Comparison of ENCODE assay signal across 20 cellular contexts in the genomic region with DNA sequence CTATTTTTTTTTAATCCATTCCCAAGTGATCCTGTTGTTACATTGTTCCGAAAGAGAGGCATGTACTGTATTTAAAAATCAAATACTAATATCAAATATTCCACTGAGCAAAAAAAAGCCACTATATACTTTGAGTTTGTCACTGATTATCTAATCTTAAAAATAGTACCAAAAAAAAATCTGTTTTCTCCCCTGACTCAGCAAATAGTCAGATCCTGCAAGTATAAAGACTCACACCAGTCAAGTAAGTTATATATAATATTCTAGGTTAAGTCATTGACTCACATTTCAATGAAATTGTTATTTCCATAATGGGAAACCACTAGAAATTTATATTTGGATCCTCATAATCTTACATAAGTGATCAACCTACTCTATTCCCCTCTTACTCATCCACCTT.
A peak's percentile ranks its signal among the peaks of the same experiment; 100 is the strongest.
DNase-seq lines count a peak whose midpoint lies in the region; ATAC-seq, FAIRE-seq and TF ChIP-seq lines count a peak whose summit lies in the region.
"Had no signal": no experiment of that assay in that cellular context is flagged by ENCODE, and none has a peak within 500 bp of the region (broad histone marks: within the 10 kb centered on the region; RNA-seq: fewer than 3 reads in every experiment).

No MANE protein-coding gene starts in this region.

- peak overlapping the region; percentile 48 for H3K27ac Mint-ChIP-seq in stimulated activated naive B cell treated with anti-CD40 and anti-IgM and Interleukin-4, amounts not matched to agents 10 μg/mL and 1 μg/mL and 100 μg/mL, for 72 hours
- H3K27ac Mint-ChIP-seq: CD4-positive, alpha-beta memory T cell; GM23338; H9 had no signal

- no peak overlapping the region for H3K9ac ChIP-seq in HepG2 (ENCODE audit: insufficient read depth, low read depth, low read length)

- no peak overlapping the region for H3K4me3 Mint-ChIP-seq in stimulated activated naive B cell treated with anti-CD40 and anti-IgM and Interleukin-4, amounts not matched to agents 10 μg/mL and 1 μg/mL and 100 μg/mL, for 72 hours
- H3K4me3 Mint-ChIP-seq: CD4-positive, alpha-beta memory T cell; GM23338; H9 had no signal

- H3K4me1 ChIP-seq in HepG2 (ENCODE audit: insufficient read depth, low read length) (no peaks in the 10 kb centered on the region), right lobe of liver (no peaks in the 10 kb centered on the region), osteoblast (ENCODE audit: insufficient read depth, low read length) (no peaks in the 10 kb centered on the region), A673 (ENCODE audit: insufficient read depth, low read length, poor library complexity, severe bottlenecking) (no peaks in the 10 kb centered on the region)

- H3K4me1 Mint-ChIP-seq in stimulated activated naive B cell treated with anti-CD40 and anti-IgM and Interleukin-4, amounts not matched to agents 10 μg/mL and 1 μg/mL and 100 μg/mL, for 72 hours, result peaks cover 21 to 42% of the 10 kb centered on the region in 2 donors
- H3K4me1 Mint-ChIP-seq: CD4-positive, alpha-beta memory T cell had no signal

- WGBS in HepG2 (ENCODE audit: low lambda C conversion rate), result 13% methylated on average over 1 of the region's 1 CpG
- WGBS in right lobe of liver (ENCODE audit: insufficient coverage, low coverage, low lambda C conversion rate, missing lambda C conversion rate), result 67% methylated on average over 1 of the region's 1 CpG

- TF ChIP-seq POLR2A in HepG2 (IDR thresholded peaks at IDR 0.05; ENCODE audit: insufficient read depth in 1 of 2, low read depth in 2 of 2, low read length in 2 of 2) (no peak), right lobe of liver (IDR thresholded peaks at IDR 0.05) (no peak)

- ATAC-seq in HepG2, result no peak
- ATAC-seq in right lobe of liver, result no peak
- ATAC-seq in stimulated activated naive B cell treated with anti-CD40 and anti-IgM and Interleukin-4, amounts not matched to agents 10 μg/mL and 1 μg/mL and 100 μg/mL, for 72 hours (replicated peaks), result no peak
- no peak for ATAC-seq in HG02571 (IDR thresholded peaks at IDR 0.05; ENCODE audit: unreplicated experiment)
- ATAC-seq: GM23338, HCT116 had no signal

- H3K36me3 Mint-ChIP-seq in stimulated activated naive B cell treated with anti-CD40 and anti-IgM and Interleukin-4, amounts not matched to agents 10 μg/mL and 1 μg/mL and 100 μg/mL, for 72 hours, result peaks cover 30 to 42% of the 10 kb centered on the region in 2 donors
- H3K36me3 Mint-ChIP-seq: CD4-positive, alpha-beta memory T cell had no signal

- CTCF ChIA-PET in HepG2 (lab: Yijun Ruan, JAX; ENCODE audit: low intra/inter-chr PET ratio, low total read pairs), result no interaction called here
- CTCF ChIA-PET in A673 (lab: Charles Lee), result no interaction called here

- H4K20me1 ChIP-seq in HepG2 (ENCODE audit: insufficient read depth, low read length) (no peaks in the 10 kb centered on the region), osteoblast (ENCODE audit: insufficient read depth, low read length) (no peaks in the 10 kb centered on the region)

- peaks cover 25 to 35% of the 10 kb centered on the region in 2 donors for H3K9me3 Mint-ChIP-seq in stimulated activated naive B cell treated with anti-CD40 and anti-IgM and Interleukin-4, amounts not matched to agents 10 μg/mL and 1 μg/mL and 100 μg/mL, for 72 hours
- H3K9me3 Mint-ChIP-seq: GM23338 had no signal

- no peaks in the 10 kb centered on the region for H3K27me3 Mint-ChIP-seq in stimulated activated naive B cell treated with anti-CD40 and anti-IgM and Interleukin-4, amounts not matched to agents 10 μg/mL and 1 μg/mL and 100 μg/mL, for 72 hours
- H3K27me3 Mint-ChIP-seq: CD4-positive, alpha-beta memory T cell had no signal

- no peaks in the 10 kb centered on the region for H3K9me3 ChIP-seq in HepG2 (ENCODE audit: low read length)
- H3K9me3 ChIP-seq in right lobe of liver, result no peaks in the 10 kb centered on the region
- H3K9me3 ChIP-seq in osteoblast (ENCODE audit: low read depth, low read length), result no peaks in the 10 kb centered on the region
- no peaks in the 10 kb centered on the region for H3K9me3 ChIP-seq in A673 (ENCODE audit: low read depth, low read length, poor library complexity, severe bottlenecking)

- no peak for DNase-seq in HepG2 (ENCODE audit: low spot score)
- DNase-seq in right lobe of liver, result no peak
- DNase-seq in osteoblast (ENCODE audit: insufficient read length, low spot score, missing footprints), result peak; percentile 4
- DNase-seq in stimulated activated naive B cell treated with anti-CD40 and anti-IgM and Interleukin-4, amounts not matched to agents 10 μg/mL and 1 μg/mL and 100 μg/mL, for 72 hours, result no peak
- no peak for DNase-seq in A673 (ENCODE audit: low spot score)
- DNase-seq: C1 segment of cervical spinal cord; Calu3; CD4-positive, alpha-beta memory T cell; COR-L47; DMS53; DMS79 treated with DMSO at 0.1 percent for 48 hours; GF-D8; H9 had no signal

- H3K27ac ChIP-seq in HepG2 (ENCODE audit: extremely low read length, insufficient read depth, low read length) (no peak overlapping the region), right lobe of liver (no peak overlapping the region), osteoblast (ENCODE audit: low read depth, low read length) (no peak overlapping the region), A673 (ENCODE audit: low read depth, low read length, poor library complexity, severe bottlenecking) (no peak overlapping the region)
- H3K27ac ChIP-seq: 22Rv1 had no signal

- POLR2A ChIA-PET in HepG2 (lab: Yijun Ruan, JAX), result no interaction called here
- POLR2A ChIA-PET in A673 (lab: Charles Lee; ENCODE audit: low non-redundant PET), result no interaction called here

- no TSS peak for BruUV-seq in HepG2 (replicated peaks; lab: Mats Ljungman, UMichigan)
- BruUV-seq in A673 (replicated peaks; lab: Mats Ljungman, UMichigan), result no TSS peak

- in situ Hi-C loops in HepG2 (cut with HindIII; ENCODE audit: extremely low pct_ligation_motif_present, low pct_unique_long_range_greater_than_20kb), result no loop called here

- H3K27me3 ChIP-seq in HepG2 (ENCODE audit: control insufficient read depth in 1 of 2, insufficient read depth in 2 of 2, low read length in 2 of 2) (no peaks in the 10 kb centered on the region), right lobe of liver (no peaks in the 10 kb centered on the region), osteoblast (ENCODE audit: insufficient read depth, low read length) (no peaks in the 10 kb centered on the region), A673 (replicated peaks; ENCODE audit: insufficient read depth, low read depth, low read length, poor library complexity) (no peaks in the 10 kb centered on the region)

- H2AFZ ChIP-seq in HepG2 (ENCODE audit: low read length) (no peak overlapping the region), osteoblast (ENCODE audit: low read length) (no peak overlapping the region)
- H2AFZ ChIP-seq: GM23338 had no signal

- no peak for TF ChIP-seq CTCF in HepG2 (CRISPR knock-in tag; IDR thresholded peaks at IDR 0.05)
- no peak for TF ChIP-seq CTCF in right lobe of liver (IDR thresholded peaks at IDR 0.05)
- no peak for TF ChIP-seq CTCF in osteoblast (IDR thresholded peaks at IDR 0.05; ENCODE audit: extremely low read depth, low read depth, low read length)
- TF ChIP-seq CTCF in A673 (conservative IDR thresholded peaks at IDR 0.05; ENCODE audit: low read depth, low read length), result no peak

- intact Hi-C loops in HepG2 (cut with micrococcal nuclease; ENCODE audit: unreplicated experiment) (no loop called here), right lobe of liver (cut with DNase I) (no loop called here), A673 (cut with micrococcal nuclease; ENCODE audit: unreplicated experiment) (no loop called here)

- no peak overlapping the region for H3K4me2 ChIP-seq in HepG2 (ENCODE audit: low read depth, low read length)
- H3K4me2 ChIP-seq in osteoblast (ENCODE audit: insufficient read depth, low read length), result no peak overlapping the region
- H3K4me2 ChIP-seq: GM23338 had no signal

- H3K36me3 ChIP-seq in HepG2 (replicated peaks in 1 of 2; ENCODE audit: control insufficient read depth in 1 of 2, insufficient read depth in 2 of 2, low read length in 2 of 2) (no peaks in the 10 kb centered on the region), right lobe of liver (no peaks in the 10 kb centered on the region), osteoblast (ENCODE audit: insufficient read depth, low read length) (no peaks in the 10 kb centered on the region), A673 (ENCODE audit: insufficient read depth, low read length, poor library complexity, severe bottlenecking) (no peaks in the 10 kb centered on the region)

- no peak for FAIRE-seq in HepG2 (lab: Jason Lieb, UNC)
- FAIRE-seq: A204.1, GM12891, GM18507 had no signal

- no peaks in the 10 kb centered on the region for H3K79me2 ChIP-seq in HepG2 (ENCODE audit: insufficient read depth, low read length)
- no peaks in the 10 kb centered on the region for H3K79me2 ChIP-seq in osteoblast (ENCODE audit: insufficient read depth, low read length)

- TF ChIP-seq EP300 in HepG2 (IDR thresholded peaks at IDR 0.05; ENCODE audit: low read depth in 2 of 2, low read length in 2 of 2), result no peak
- TF ChIP-seq EP300 in HepG2 (CRISPR knock-in tag; IDR thresholded peaks at IDR 0.05; ENCODE audit: borderline replicate concordance), result no peak

- no peak for TF ChIP-seq RAD21 in HepG2 (CRISPR knock-in tag; IDR thresholded peaks at IDR 0.05)

- H3K4me3 ChIP-seq in HepG2 (replicated peaks in 1 of 3; ENCODE audit: insufficient read depth in 1 of 3, low read depth in 2 of 3, low read length in 3 of 3) (no peak overlapping the region), right lobe of liver (no peak overlapping the region), osteoblast (ENCODE audit: insufficient read depth, low read length) (no peak overlapping the region), A673 (ENCODE audit: low read depth, low read length, poor library complexity, severe bottlenecking) (no peak overlapping the region)
- H3K4me3 ChIP-seq: GM23338 had no signal

TF ChIP-seq in HepG2, 621 proteins besides CTCF, POLR2A, EP300 and RAD21:
- TF ChIP-seq MAFK (conservative IDR thresholded peaks at IDR 0.05 in 1 of 2, IDR thresholded peaks at IDR 0.05 in 1 of 2; ENCODE audit: low read length in 2 of 2) (peak in 1 of 2 experiments; percentile 63; a peak in 2 of 4 replicates), MAFF (IDR thresholded peaks at IDR 0.05; ENCODE audit: low read depth, low read length) (0 out of 2 replicates have a peak, but pooled peaks have one; percentile 21), ARID2 (CRISPR knock-in tag; IDR thresholded peaks at IDR 0.05; ENCODE audit: borderline replicate concordance) (no peak)
